Comparison of ENCODE assay signal across 22 cellular contexts in the genomic region with DNA sequence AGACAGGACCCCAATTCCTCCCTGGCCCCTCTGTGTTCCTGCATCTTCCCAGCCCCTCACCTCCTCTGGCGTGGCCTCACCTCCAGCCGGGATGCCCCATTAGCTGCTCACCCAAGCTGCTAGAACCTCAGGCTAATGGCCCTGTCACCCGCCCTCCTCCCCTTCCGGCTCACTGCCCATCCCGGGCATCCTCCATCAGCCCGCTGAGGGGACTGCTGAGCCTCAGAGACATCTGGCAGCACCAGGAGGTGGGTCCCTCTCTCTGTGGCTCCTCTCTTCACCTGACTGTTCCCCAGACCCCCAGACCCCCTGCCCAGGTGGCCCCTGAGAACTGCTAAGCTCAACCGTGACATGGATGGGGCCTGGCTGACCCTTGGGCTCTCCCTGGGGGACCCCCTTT. TPM values are rescaled to one million over a fixed set of nuclear protein-coding genes. Genes with fewer than 3 reads are reported as not detected.
DNase-seq lines count a peak whose midpoint lies in the region; ATAC-seq lines count a peak whose summit lies in the region.
"Had no signal": no experiment of that assay in that cellular context is flagged by ENCODE, and none has a peak within 500 bp of the region (broad histone marks: within the 10 kb centered on the region; RNA-seq: fewer than 3 reads in every experiment).

No MANE protein-coding gene starts in this region.

- H3K4me1 ChIP-seq in BLaER1 treated with 17β-estradiol and CSF1 and Interleukin-3, amounts not matched to agents 10 nM and 100 nM = peaks cover 90 to 100% (median 95%) of the 10 kb centered on the region in 10 experiments
- H3K4me1 ChIP-seq: Caco-2, SJSA1 had no signal

- no peak for ATAC-seq in sciatic nerve
- ATAC-seq: PC-3, T-helper 17 cell had no signal

- H3K4me3 ChIP-seq in BLaER1 treated with 17β-estradiol and CSF1 and Interleukin-3, amounts not matched to agents 10 nM and 100 nM = peak overlapping the region; percentile 11 to 66 (median 46); a peak in 14 of 20 replicates
- H3K4me3 ChIP-seq: hepatocyte, SJSA1, stomach had no signal

- H3K27ac ChIP-seq in BLaER1 treated with 17β-estradiol and CSF1 and Interleukin-3, amounts not matched to agents 10 nM and 100 nM = peak overlapping the region; percentile 81 to 97 (median 91)
- H3K27ac ChIP-seq: hepatocyte, SJSA1, stomach, VCaP had no signal

- H4K20me1 ChIP-seq in BLaER1 treated with 17β-estradiol and CSF1 and Interleukin-3, amounts not matched to agents 10 nM and 100 nM = no peaks in the 10 kb centered on the region; a peak in 1 of 22 replicates

- peak overlapping the region; percentile 80 to 98 (median 92) for H3K4me2 ChIP-seq in BLaER1 treated with 17β-estradiol and CSF1 and Interleukin-3, amounts not matched to agents 10 nM and 100 nM
- H3K4me2 ChIP-seq: hepatocyte had no signal

- DNase-seq in H4 (ENCODE audit: low spot score) (peak; percentile 5), kidney tubule cell (ENCODE audit: low spot score) (peak; percentile 44), sciatic nerve (ENCODE audit: low spot score) (peak; percentile 42), DMS53 (lab: John Stamatoyannopoulos, UW) (no peak), cortex of kidney (lab: John Stamatoyannopoulos, UW) (no peak), NCI-H1092 (lab: John Stamatoyannopoulos, UW) (no peak)
- DNase-seq: KG1; NCI-H2081; NCI-H69; PC-3; stimulated activated CD4-positive, alpha-beta T cell treated with anti-CD3 and anti-CD28 coated beads, Interleukin-15, amount 100 ng/mL, for 24 hours; stomach had no signal

- intact Hi-C loops in sciatic nerve (cut with DNase I) = loop anchor here (5.0 kb wide), 1 partner anchor 147 kb away; no protein-coding TSS in a partner anchor

- H3K27me3 ChIP-seq in BLaER1 treated with 17β-estradiol and CSF1 and Interleukin-3, amounts not matched to agents 10 nM and 100 nM = no peaks in the 10 kb centered on the region
- H3K27me3 ChIP-seq: hepatocyte had no signal

- H3K9ac ChIP-seq in BLaER1 treated with 17β-estradiol and CSF1 and Interleukin-3, amounts not matched to agents 10 nM and 100 nM = peak overlapping the region; percentile 70 to 84 (median 77)

- no peaks in the 10 kb centered on the region for H3K9me3 ChIP-seq in BLaER1 treated with 17β-estradiol and CSF1 and Interleukin-3, amounts not matched to agents 10 nM and 100 nM (replicated peaks in 1 of 11)
- H3K9me3 ChIP-seq: Caco-2, SJSA1, stomach had no signal

- H3K36me3 ChIP-seq in BLaER1 treated with 17β-estradiol and CSF1 and Interleukin-3, amounts not matched to agents 10 nM and 100 nM = peaks cover under 1 to 17% (median 8%) of the 10 kb centered on the region in 11 experiments; a peak in 17 of 22 replicates
- H3K36me3 ChIP-seq: SJSA1, stomach had no signal

RNA-seq across cellular contexts. Expression of gene FFAR1, which starts 2.9 kb away (rescaled TPM):
- total RNA-seq in H4 (2014; rRNA removed; shearing (Covaris generic)) = not detected in 2 replicates
- not detected for total RNA-seq in sciatic nerve
- total RNA-seq: activated CD8-positive, alpha-beta memory T cell treated with anti-CD3 and anti-CD28 coated beads for 36 hours; Caco-2; hepatocyte; neural crest cell; PC-3; renal cortical epithelial cell; SJSA1; urinary bladder had no signal

RNA-seq across cellular contexts. Expression of gene FFAR3, which starts 7.7 kb away (rescaled TPM):
- total RNA-seq in H4 (2014; rRNA removed; shearing (Covaris generic)) = 0.21 TPM in 1 of 2 replicates, not detected in the other
- total RNA-seq in sciatic nerve = 0.76 TPM
- total RNA-seq: Caco-2, neural crest cell, PC-3, renal cortical epithelial cell, SJSA1, stomach had no signal

RNA-seq across cellular contexts. Expression of gene GPR42, which starts 20.3 kb away (rescaled TPM):
- total RNA-seq in H4 (2014; rRNA removed; shearing (Covaris generic)) = 0.21 TPM in 1 of 2 replicates, not detected in the other
- 0.58 TPM for total RNA-seq in sciatic nerve
- total RNA-seq: activated CD8-positive, alpha-beta memory T cell treated with anti-CD3 and anti-CD28 coated beads for 36 hours; Caco-2; hepatocyte; neural crest cell; PC-3; renal cortical epithelial cell; SJSA1; stomach; urinary bladder had no signal

RNA-seq across cellular contexts. Expression of gene CD22, which starts 21.6 kb away (rescaled TPM):
- 1.9 and 6.1 TPM in 2 replicates for total RNA-seq in H4 (2014; rRNA removed; shearing (Covaris generic))
- 23.8 TPM for total RNA-seq in sciatic nerve
- total RNA-seq: Caco-2, neural crest cell, renal cortical epithelial cell had no signal

RNA-seq across cellular contexts. Expression of gene MAG, which starts 58.6 kb away (rescaled TPM):
- 0.43 TPM in 1 of 2 replicates, not detected in the other for total RNA-seq in H4 (2014; rRNA removed; shearing (Covaris generic))
- 82.2 TPM for total RNA-seq in sciatic nerve
- total RNA-seq: activated CD8-positive, alpha-beta memory T cell treated with anti-CD3 and anti-CD28 coated beads for 36 hours; hepatocyte; neural crest cell; PC-3; renal cortical epithelial cell; T-helper 17 cell had no signal

Comparison
In these comparisons a context has a peak if more than half of its experiments do, and no peak if none do; other contexts are left out.
1. DNase-seq: peak in H4 (single experiment), kidney tubule cell (single experiment) and sciatic nerve (single experiment); none in DMS53 (single experiment), cortex of kidney (single experiment) and NCI-H1092 (single experiment).